Comparison of ENCODE assay signal across 10 cellular contexts in genomic region chr11:120186799-120187591, GRCh38. TPM values are rescaled to one million over a fixed set of nuclear protein-coding genes. Genes with fewer than 3 reads are reported as not detected.
DNase-seq lines count a peak whose midpoint lies in the region; ATAC-seq and TF ChIP-seq lines count a peak whose summit lies in the region.
"Had no signal": no experiment of that assay in that cellular context is flagged by ENCODE, and none has a peak within 500 bp of the region (broad histone marks: within the 10 kb centered on the region; RNA-seq: fewer than 3 reads in every experiment).

No MANE protein-coding gene starts in this region.

- no peak for DNase-seq in activated T-cell treated with anti-CD3 and anti-CD28 coated beads, Interleukin-2, amount 50 U/mL, for 4 hours
- no peak for DNase-seq in activated T-cell treated with anti-CD3 and anti-CD28 coated beads for 4 hours
- peak; percentile 59 for DNase-seq in SW480 (ENCODE audit: low spot score)
- DNase-seq in kidney glomerular epithelial cell (lab: John Stamatoyannopoulos, UW), result peak; percentile 8
- DNase-seq in osteocyte (ENCODE audit: extremely low spot score, unreplicated experiment), result no peak
- no peak for DNase-seq in SK-N-DZ (ENCODE audit: low spot score)
- no peak for DNase-seq in ureter (ENCODE audit: low spot score)
- DNase-seq: CD8-positive, alpha-beta T cell had no signal

- TF ChIP-seq CTCF in osteocyte (IDR thresholded peaks at IDR 0.05), result no peak

- peaks cover 7% of the 10 kb centered on the region for H3K4me1 Mint-ChIP-seq in activated T-cell treated with anti-CD3 and anti-CD28 coated beads, Interleukin-2, amount 50 U/mL, for 4 hours (ENCODE audit: low read depth)
- H3K4me1 Mint-ChIP-seq in osteocyte (ENCODE audit: unreplicated experiment), result peaks cover 29% of the 10 kb centered on the region

- ATAC-seq in activated T-cell treated with anti-CD3 and anti-CD28 coated beads, Interleukin-2, amount 50 U/mL, for 4 hours, result peak; percentile 38 to 78
- ATAC-seq: CD8-positive, alpha-beta T cell had no signal

- no peaks in the 10 kb centered on the region for H3K9me3 Mint-ChIP-seq in activated T-cell treated with anti-CD3 and anti-CD28 coated beads, Interleukin-2, amount 50 U/mL, for 4 hours
- H3K9me3 Mint-ChIP-seq in osteocyte (ENCODE audit: unreplicated experiment), result no peaks in the 10 kb centered on the region
- H3K9me3 Mint-ChIP-seq: CD8-positive, alpha-beta T cell had no signal

- no peak overlapping the region for H3K27ac Mint-ChIP-seq in osteocyte (ENCODE audit: unreplicated experiment)
- H3K27ac Mint-ChIP-seq: CD8-positive, alpha-beta T cell had no signal

- peaks cover 13% of the 10 kb centered on the region for H3K27me3 Mint-ChIP-seq in activated T-cell treated with anti-CD3 and anti-CD28 coated beads, Interleukin-2, amount 50 U/mL, for 4 hours (ENCODE audit: low read depth)
- peaks cover 37% of the 10 kb centered on the region for H3K27me3 Mint-ChIP-seq in osteocyte (ENCODE audit: unreplicated experiment)

- no peak overlapping the region for H3K4me3 Mint-ChIP-seq in activated T-cell treated with anti-CD3 and anti-CD28 coated beads, Interleukin-2, amount 50 U/mL, for 4 hours
- no peak overlapping the region for H3K4me3 Mint-ChIP-seq in osteocyte (ENCODE audit: unreplicated experiment)
- H3K4me3 Mint-ChIP-seq: CD8-positive, alpha-beta T cell had no signal

- H3K27ac ChIP-seq in temporal lobe (ENCODE audit: low read depth, low read length), result peak overlapping the region; percentile 69

- no peaks in the 10 kb centered on the region for H3K36me3 Mint-ChIP-seq in activated T-cell treated with anti-CD3 and anti-CD28 coated beads, Interleukin-2, amount 50 U/mL, for 4 hours (ENCODE audit: insufficient read depth)
- no peaks in the 10 kb centered on the region for H3K36me3 Mint-ChIP-seq in osteocyte (ENCODE audit: unreplicated experiment)
- H3K36me3 Mint-ChIP-seq: CD8-positive, alpha-beta T cell had no signal

RNA-seq across cellular contexts. Expression of gene OAF, which starts 23.8 kb away (rescaled TPM):
- 1 to 10 TPM; 5.0 to 5.8 (median 5.3) TPM for total RNA-seq in activated T-cell treated with anti-CD3 and anti-CD28 coated beads, Interleukin-2, amount 50 U/mL, for 4 hours
- total RNA-seq in temporal lobe (1.2 TPM), osteocyte (10.2 and 12.3 TPM in 2 replicates), ureter (34.9 TPM)
- 1.6 and 3.1 TPM in 2 replicates for polyA plus RNA-seq in SK-N-DZ (2014; cell fraction: cytosol; rRNA removed)
- polyA plus RNA-seq in SK-N-DZ (2014; cell fraction: nucleus; rRNA removed), result 0.41 and 2.0 TPM in 2 replicates

RNA-seq across cellular contexts. Expression of gene TRIM29, which starts 49.1 kb away (rescaled TPM):
- total RNA-seq in activated T-cell treated with anti-CD3 and anti-CD28 coated beads, Interleukin-2, amount 50 U/mL, for 4 hours, result not detected
- total RNA-seq in temporal lobe (0.25 TPM), osteocyte (not detected in 2 replicates), ureter (192 TPM)
- polyA plus RNA-seq in SK-N-DZ (2014; cell fraction: cytosol; rRNA removed), result 0.13 and 0.23 TPM in 2 replicates
- polyA plus RNA-seq in SK-N-DZ (2014; cell fraction: nucleus; rRNA removed), result 0.14 and 1.7 TPM in 2 replicates
- total RNA-seq: CD8-positive, alpha-beta T cell; mononuclear cell had no signal

RNA-seq across cellular contexts. Expression of gene POU2F3, which starts 52.9 kb away (rescaled TPM):
- total RNA-seq in activated T-cell treated with anti-CD3 and anti-CD28 coated beads, Interleukin-2, amount 50 U/mL, for 4 hours, result not detected
- total RNA-seq in temporal lobe, result not detected
- total RNA-seq in osteocyte, result not detected in 2 replicates
- polyA plus RNA-seq in SK-N-DZ (2014; cell fraction: cytosol; rRNA removed), result not detected in 2 replicates
- polyA plus RNA-seq in SK-N-DZ (2014; cell fraction: nucleus; rRNA removed), result not detected in 2 replicates
- 7.6 TPM for total RNA-seq in ureter
- total RNA-seq: CD8-positive, alpha-beta T cell; mononuclear cell had no signal

Comparison
In these comparisons a context has a peak if more than half of its experiments do, and no peak if none do; other contexts are left out.
1. DNase-seq: peak in SW480 (single experiment) and kidney glomerular epithelial cell (single experiment); none in activated T-cell treated with anti-CD3 and anti-CD28 coated beads, Interleukin-2, amount 50 U/mL, for 4 hours (single experiment), activated T-cell treated with anti-CD3 and anti-CD28 coated beads for 4 hours (single experiment), osteocyte (single experiment), SK-N-DZ (single experiment) and ureter (single experiment).
2. RNA of gene TRIM29, which starts 49.1 kb away (total RNA-seq): 192 TPM in ureter (single experiment); 0.25 TPM in temporal lobe (single experiment), not detected in osteocyte and not detected in activated T-cell treated with anti-CD3 and anti-CD28 coated beads, Interleukin-2, amount 50 U/mL, for 4 hours; every median in the first group is over 100 times any median in the second.